28 cellular contexts compared by ENCODE assay signal in genomic region chr1:186927884-186928283, GRCh38.
DNase-seq lines count a peak whose midpoint lies in the region; ATAC-seq, FAIRE-seq and TF ChIP-seq lines count a peak whose summit lies in the region.
"Had no signal": no experiment of that assay in that cellular context is flagged by ENCODE, and none has a peak within 500 bp of the region (broad histone marks: within the 10 kb centered on the region; RNA-seq: fewer than 3 reads in every experiment).

No MANE protein-coding gene starts in this region.

- H2BK120ac ChIP-seq in neuronal stem cell (ENCODE audit: low read depth, low read length): no peak overlapping the region

- H2BK5ac ChIP-seq in neuronal stem cell (ENCODE audit: low read length): no peak overlapping the region

- DNase-seq in GM23338 (ENCODE audit: low spot score) (peak; percentile 5), NCI-H510A (lab: John Stamatoyannopoulos, UW) (peak; percentile 8), endothelial cell of umbilical vein (ENCODE audit: low read depth, low spot score) (peak; percentile 74), neuronal stem cell (ENCODE audit: low spot score) (no peak), MM.1S (no peak), NCI-H226 (no peak)
- no peak for DNase-seq in CD8-positive, alpha-beta memory T cell
- no peak for DNase-seq in activated naive CD4-positive, alpha-beta T cell treated with anti-CD3 and anti-CD28 coated beads, Interleukin-2, amount 50 U/mL, for 16 hours
- DNase-seq: activated CD4-positive, alpha-beta T cell treated with anti-CD3 and anti-CD28 coated beads, Interleukin-2, amount 10 ng/mL, durations not matched to agents 24 days and 14 days; activated naive CD4-positive, alpha-beta T cell treated with anti-CD3 and anti-CD28 coated beads for 36 hours; activated T-cell treated with anti-CD3 and anti-CD28 coated beads, Interleukin-2, amount 50 U/mL, for 4 hours; amygdala; dermis blood vessel endothelial cell; HCEC 1CT; left ventricle myocardium inferior; midbrain; NCI-H1417; NK-92 treated with Interleukin-12 subunit alpha and Interleukin-12 subunit beta, amount 100 ng/mL, for 24 hours; spleen; stimulated activated CD4-positive, alpha-beta T cell treated with anti-CD3 and anti-CD28 coated beads, Interleukin-2, amount 100 ng/mL, for 48 hours had no signal

- H3K27ac ChIP-seq in GM23338 (ENCODE audit: low read depth): no peak overlapping the region
- peak overlapping the region; percentile 8 for H3K27ac ChIP-seq in endothelial cell of umbilical vein (ENCODE audit: insufficient read depth, low read depth, low read length)
- no peak overlapping the region for H3K27ac ChIP-seq in neuronal stem cell (replicated peaks; ENCODE audit: low read length)
- H3K27ac ChIP-seq in CD8-positive, alpha-beta memory T cell (ENCODE audit: low read depth, low read length): no peak overlapping the region
- no peak overlapping the region for H3K27ac ChIP-seq in MM.1S (ENCODE audit: low read length)
- H3K27ac ChIP-seq: BLaER1 treated with 17β-estradiol and CSF1 and Interleukin-3, amounts not matched to agents 10 nM and 100 nM; left ventricle myocardium inferior; right atrium auricular region; SJSA1; spleen; vagina had no signal

- TF ChIP-seq POLR2A in endothelial cell of umbilical vein (IDR thresholded peaks at IDR 0.05; ENCODE audit: low read depth, low read length): no peak

- H3K79me2 ChIP-seq in GM23338 (replicated peaks; ENCODE audit: insufficient read depth) (no peaks in the 10 kb centered on the region), endothelial cell of umbilical vein (ENCODE audit: control insufficient read depth, insufficient read depth, low read length) (no peaks in the 10 kb centered on the region), MM.1S (ENCODE audit: low read length) (no peaks in the 10 kb centered on the region)

- H3K4me3 Mint-ChIP-seq in GM23338: no peak overlapping the region
- no peak overlapping the region for H3K4me3 Mint-ChIP-seq in CD8-positive, alpha-beta memory T cell
- H3K4me3 Mint-ChIP-seq: activated CD4-positive, alpha-beta T cell treated with anti-CD3 and anti-CD28 coated beads, Interleukin-2, amount 10 ng/mL, durations not matched to agents 24 days and 14 days; activated naive CD4-positive, alpha-beta T cell treated with anti-CD3 and anti-CD28 coated beads for 36 hours; activated T-cell treated with anti-CD3 and anti-CD28 coated beads, Interleukin-2, amount 50 U/mL, for 4 hours; IgD-negative memory B cell; natural killer cell treated with Interleukin-12 subunit alpha and Interleukin-12 subunit beta and Interleukin-15 and Interleukin-18, amount 100 ng/mL, for 72 hours; stimulated activated effector memory CD8-positive, alpha-beta T cell treated with anti-CD3 and anti-CD28 coated beads, Interleukin-12 subunit alpha, Interleukin-12 subunit beta, amount 100 ng/mL, for 72 hours had no signal

- no peaks in the 10 kb centered on the region for H3K79me1 ChIP-seq in neuronal stem cell (ENCODE audit: low read depth, low read length)

- H3K4me3 ChIP-seq in GM23338: no peak overlapping the region
- no peak overlapping the region for H3K4me3 ChIP-seq in endothelial cell of umbilical vein (replicated peaks in 1 of 3; ENCODE audit: insufficient read depth in 1 of 3, low read depth in 1 of 3, low read length in 3 of 3)
- no peak overlapping the region for H3K4me3 ChIP-seq in neuronal stem cell (ENCODE audit: low read length in 2 of 2)
- no peak overlapping the region for H3K4me3 ChIP-seq in CD8-positive, alpha-beta memory T cell (ENCODE audit: low read length)
- no peak overlapping the region for H3K4me3 ChIP-seq in MM.1S (ENCODE audit: low read length)
- H3K4me3 ChIP-seq: BLaER1 treated with 17β-estradiol and CSF1 and Interleukin-3, amounts not matched to agents 10 nM and 100 nM; left ventricle myocardium inferior; right atrium auricular region; SJSA1; spleen; vagina had no signal

- TF ChIP-seq CTCF in GM23338 (conservative IDR thresholded peaks at IDR 0.05; ENCODE audit: low read depth in 2 of 2) (no peak), endothelial cell of umbilical vein (IDR thresholded peaks at IDR 0.05; ENCODE audit: extremely low read depth in 1 of 2, insufficient read depth in 1 of 2, low read depth in 1 of 2, low read length in 2 of 2) (no peak), MM.1S (IDR thresholded peaks at IDR 0.05; ENCODE audit: low read length) (no peak)

- intact Hi-C loops in endothelial cell of umbilical vein (cut with micrococcal nuclease): loop anchor here (2.0 kb wide), 1 partner anchor 17 kb away; no protein-coding TSS in a partner anchor

- H3K27me3 Mint-ChIP-seq in GM23338 (ENCODE audit: insufficient read depth, low read depth, poor library complexity): no peaks in the 10 kb centered on the region
- peaks cover 0 to 2% of the 10 kb centered on the region in 2 donors for H3K27me3 Mint-ChIP-seq in CD8-positive, alpha-beta memory T cell
- H3K27me3 Mint-ChIP-seq: activated CD4-positive, alpha-beta T cell treated with anti-CD3 and anti-CD28 coated beads, Interleukin-2, amount 10 ng/mL, durations not matched to agents 24 days and 14 days; natural killer cell treated with Interleukin-12 subunit alpha and Interleukin-12 subunit beta and Interleukin-15 and Interleukin-18, amount 100 ng/mL, for 72 hours had no signal

- H3K14ac ChIP-seq in neuronal stem cell (ENCODE audit: low read length): no peak overlapping the region

- H2BK12ac ChIP-seq in neuronal stem cell (ENCODE audit: low read length): no peak overlapping the region

- no peak overlapping the region for H2AK5ac ChIP-seq in neuronal stem cell (ENCODE audit: low read depth, low read length)

- H3K23ac ChIP-seq in neuronal stem cell (ENCODE audit: low read depth, low read length, poor library complexity): no peak overlapping the region

- H3K36me3 ChIP-seq in GM23338 (ENCODE audit: insufficient read depth) (no peaks in the 10 kb centered on the region), endothelial cell of umbilical vein (ENCODE audit: control insufficient read depth in 2 of 2, extremely low read depth in 1 of 2, insufficient read depth in 2 of 2, low read length in 2 of 2) (no peaks in the 10 kb centered on the region), neuronal stem cell (replicated peaks in 1 of 2; ENCODE audit: control insufficient read depth in 2 of 2, insufficient read depth in 2 of 2, low read length in 2 of 2) (no peaks in the 10 kb centered on the region), MM.1S (replicated peaks; ENCODE audit: insufficient read depth, low read length) (no peaks in the 10 kb centered on the region)
- H3K36me3 ChIP-seq in CD8-positive, alpha-beta memory T cell (ENCODE audit: insufficient read depth, low read length): no peaks in the 10 kb centered on the region
- H3K36me3 ChIP-seq: BLaER1 treated with 17β-estradiol and CSF1 and Interleukin-3, amounts not matched to agents 10 nM and 100 nM; left ventricle myocardium inferior; right atrium auricular region; SJSA1; spleen; vagina had no signal

- no peak for FAIRE-seq in endothelial cell of umbilical vein (lab: Jason Lieb, UNC)

- peak overlapping the region; percentile 58; the same call in 1 of the 2 replicates for H3K27ac Mint-ChIP-seq in GM23338
- no peak overlapping the region for H3K27ac Mint-ChIP-seq in CD8-positive, alpha-beta memory T cell
- H3K27ac Mint-ChIP-seq: activated CD4-positive, alpha-beta T cell treated with anti-CD3 and anti-CD28 coated beads, Interleukin-2, amount 10 ng/mL, durations not matched to agents 24 days and 14 days; activated naive CD4-positive, alpha-beta T cell treated with anti-CD3 and anti-CD28 coated beads for 36 hours; IgD-negative memory B cell; natural killer cell treated with Interleukin-12 subunit alpha and Interleukin-12 subunit beta and Interleukin-15 and Interleukin-18, amount 100 ng/mL, for 72 hours; stimulated activated effector memory CD8-positive, alpha-beta T cell treated with anti-CD3 and anti-CD28 coated beads, Interleukin-12 subunit alpha, Interleukin-12 subunit beta, amount 100 ng/mL, for 72 hours had no signal

- H3K4me2 ChIP-seq in GM23338 (no peak overlapping the region), endothelial cell of umbilical vein (ENCODE audit: insufficient read depth, low read length) (peak overlapping the region; percentile 12), neuronal stem cell (ENCODE audit: insufficient read depth, low read length, poor library complexity, severe bottlenecking) (no peak overlapping the region), MM.1S (ENCODE audit: low read depth, low read length) (no peak overlapping the region)
- H3K4me2 ChIP-seq: BLaER1 treated with 17β-estradiol and CSF1 and Interleukin-3, amounts not matched to agents 10 nM and 100 nM had no signal

- H3K18ac ChIP-seq in neuronal stem cell (ENCODE audit: low read length): no peak overlapping the region

- H4K8ac ChIP-seq in neuronal stem cell (ENCODE audit: low read depth, low read length): no peak overlapping the region

- peaks cover 6% of the 10 kb centered on the region; the same call in 2 of the 3 replicates for H3K4me1 Mint-ChIP-seq in GM23338
- H3K4me1 Mint-ChIP-seq in CD8-positive, alpha-beta memory T cell: no peaks in the 10 kb centered on the region
- H3K4me1 Mint-ChIP-seq: activated CD4-positive, alpha-beta T cell treated with anti-CD3 and anti-CD28 coated beads, Interleukin-2, amount 10 ng/mL, durations not matched to agents 24 days and 14 days; stimulated activated effector memory CD8-positive, alpha-beta T cell treated with anti-CD3 and anti-CD28 coated beads, Interleukin-12 subunit alpha, Interleukin-12 subunit beta, amount 100 ng/mL, for 72 hours had no signal

- dilution Hi-C loops in endothelial cell of umbilical vein (cut with MboI; ENCODE audit: extremely low pct_ligation_motif_present, low sequenced_read_pairs): no loop called here

- no peak overlapping the region for H3K4ac ChIP-seq in neuronal stem cell (ENCODE audit: low read length)

- H3K36me3 Mint-ChIP-seq in GM23338 (ENCODE audit: low read depth): no peaks in the 10 kb centered on the region
- no peaks in the 10 kb centered on the region for H3K36me3 Mint-ChIP-seq in CD8-positive, alpha-beta memory T cell
- H3K36me3 Mint-ChIP-seq: IgD-negative memory B cell; natural killer cell treated with Interleukin-12 subunit alpha and Interleukin-12 subunit beta and Interleukin-15 and Interleukin-18, amount 100 ng/mL, for 72 hours; stimulated activated effector memory CD8-positive, alpha-beta T cell treated with anti-CD3 and anti-CD28 coated beads, Interleukin-12 subunit alpha, Interleukin-12 subunit beta, amount 100 ng/mL, for 72 hours had no signal

- H3K9me1 ChIP-seq in endothelial cell of umbilical vein (replicated peaks; ENCODE audit: control insufficient read depth, extremely low read depth, insufficient read depth, low read length): no peaks in the 10 kb centered on the region

- H4K20me1 ChIP-seq in GM23338 (replicated peaks; ENCODE audit: insufficient read depth) (no peaks in the 10 kb centered on the region), endothelial cell of umbilical vein (replicated peaks; ENCODE audit: control insufficient read depth, extremely low read depth, insufficient read depth, low read length) (no peaks in the 10 kb centered on the region), MM.1S (ENCODE audit: insufficient read depth, low read length) (no peaks in the 10 kb centered on the region)
- H4K20me1 ChIP-seq: BLaER1 treated with 17β-estradiol and CSF1 and Interleukin-3, amounts not matched to agents 10 nM and 100 nM had no signal

- H3F3A ChIP-seq in GM23338 (replicated peaks; ENCODE audit: low read depth): no peaks in the 10 kb centered on the region
- H3F3A ChIP-seq in MM.1S (ENCODE audit: insufficient read depth, low read length): no peaks in the 10 kb centered on the region

- H2BK15ac ChIP-seq in neuronal stem cell (ENCODE audit: low read length): no peak overlapping the region

- H4K91ac ChIP-seq in neuronal stem cell (ENCODE audit: low read depth, low read length, poor library complexity): no peak overlapping the region

- H3K9me3 Mint-ChIP-seq in GM23338: peaks cover 4% of the 10 kb centered on the region; the same call in 2 of the 3 replicates
- peaks cover 0 to 3% (median 0%) of the 10 kb centered on the region in 5 donors for H3K9me3 Mint-ChIP-seq in CD8-positive, alpha-beta memory T cell
- H3K9me3 Mint-ChIP-seq: activated naive CD4-positive, alpha-beta T cell treated with anti-CD3 and anti-CD28 coated beads for 36 hours; IgD-negative memory B cell had no signal

- no peak; the same call in 2 of the 3 replicates for ATAC-seq in GM23338
- ATAC-seq: activated T-cell treated with anti-CD3 and anti-CD28 coated beads, Interleukin-2, amount 50 U/mL, for 4 hours; natural killer cell treated with Interleukin-12 subunit alpha and Interleukin-12 subunit beta and Interleukin-15 and Interleukin-18, amount 100 ng/mL, for 72 hours; Panc1; stimulated activated effector memory CD8-positive, alpha-beta T cell treated with anti-CD3 and anti-CD28 coated beads, Interleukin-12 subunit alpha, Interleukin-12 subunit beta, amount 100 ng/mL, for 72 hours had no signal

- WGBS in neuronal stem cell (ENCODE audit: extremely low coverage in 2 of 2, insufficient read length in 2 of 2, insufficient replicate concordance in 1 of 2), 2 donors: no CpG with 5 or more reads among the region's 4 CpGs

- H3K9me3 ChIP-seq in endothelial cell of umbilical vein (replicated peaks; ENCODE audit: control insufficient read depth, insufficient read depth, low read length) (no peaks in the 10 kb centered on the region), neuronal stem cell (replicated peaks in 1 of 2; ENCODE audit: control insufficient read depth in 2 of 2, insufficient read depth in 1 of 2, low read depth in 1 of 2, low read length in 2 of 2) (no peaks in the 10 kb centered on the region), MM.1S (replicated peaks; ENCODE audit: insufficient read depth, low read length) (no peaks in the 10 kb centered on the region)
- H3K9me3 ChIP-seq in CD8-positive, alpha-beta memory T cell (ENCODE audit: low read length): no peaks in the 10 kb centered on the region
- H3K9me3 ChIP-seq: left ventricle myocardium inferior, right atrium auricular region, SJSA1, spleen, vagina had no signal

- H3K9me2 ChIP-seq in GM23338 (ENCODE audit: insufficient read depth): 0 out of 2 replicates have a peak, but pooled peaks cover 3% of the 10 kb centered on the region
- H3K9me2 ChIP-seq in MM.1S (replicated peaks; ENCODE audit: insufficient read depth, low read length): no peaks in the 10 kb centered on the region

- no peak overlapping the region for H2AFZ ChIP-seq in GM23338
- peak overlapping the region; percentile 76 for H2AFZ ChIP-seq in endothelial cell of umbilical vein (ENCODE audit: low read depth, low read length)
- peak overlapping the region; percentile 18 for H2AFZ ChIP-seq in neuronal stem cell (ENCODE audit: low read length)
- H2AFZ ChIP-seq in MM.1S (ENCODE audit: low read length): no peak overlapping the region

- H3K27me3 ChIP-seq in GM23338 (ENCODE audit: insufficient read depth) (no peaks in the 10 kb centered on the region), endothelial cell of umbilical vein (ENCODE audit: control insufficient read depth in 2 of 2, insufficient read depth in 2 of 2, low read length in 2 of 2) (no peaks in the 10 kb centered on the region), neuronal stem cell (ENCODE audit: control insufficient read depth in 3 of 3, insufficient read depth in 3 of 3, low read depth in 1 of 3, low read length in 3 of 3) (no peaks in the 10 kb centered on the region), MM.1S (replicated peaks; ENCODE audit: insufficient read depth, low read length) (no peaks in the 10 kb centered on the region)
- H3K27me3 ChIP-seq in CD8-positive, alpha-beta memory T cell (ENCODE audit: insufficient read depth, low read length, poor library complexity, severe bottlenecking): no peaks in the 10 kb centered on the region
- H3K27me3 ChIP-seq: BLaER1 treated with 17β-estradiol and CSF1 and Interleukin-3, amounts not matched to agents 10 nM and 100 nM; right atrium auricular region; SJSA1; spleen; vagina had no signal

- no peak overlapping the region for H3K9ac ChIP-seq in endothelial cell of umbilical vein (replicated peaks; ENCODE audit: extremely low read depth, insufficient read depth, low read length)
- H3K9ac ChIP-seq in neuronal stem cell (ENCODE audit: low read depth, low read length, poor library complexity): no peak overlapping the region
- no peak overlapping the region for H3K9ac ChIP-seq in MM.1S (ENCODE audit: low read length)
- H3K9ac ChIP-seq: BLaER1 treated with 17β-estradiol and CSF1 and Interleukin-3, amounts not matched to agents 10 nM and 100 nM had no signal

- POLR2A ChIA-PET in endothelial cell of umbilical vein (lab: Charles Lee): no interaction called here
- POLR2A ChIA-PET in CD8-positive, alpha-beta memory T cell (lab: Charles Lee): no interaction called here

- CTCF ChIA-PET in endothelial cell of umbilical vein (lab: Charles Lee): interaction anchor here (1.5 to 3.5 kb wide), 2 partner anchors 11 to 47 kb away, joined by 3 to 11 read pairs; no protein-coding TSS in a partner anchor
- CTCF ChIA-PET in CD8-positive, alpha-beta memory T cell (lab: Charles Lee): no interaction called here

- no TSS peak for BruUV-seq in endothelial cell of umbilical vein (replicated peaks; lab: Mats Ljungman, UMichigan)

- H3K4me1 ChIP-seq in GM23338 (ENCODE audit: insufficient read depth) (no peaks in the 10 kb centered on the region), endothelial cell of umbilical vein (ENCODE audit: control insufficient read depth, extremely low read depth, insufficient read depth, low read length) (peaks cover 5% of the 10 kb centered on the region), neuronal stem cell (ENCODE audit: control insufficient read depth in 2 of 2, insufficient read depth in 1 of 2, low read depth in 1 of 2, low read length in 2 of 2) (peaks cover 0 to 3% of the 10 kb centered on the region in 2 donors), MM.1S (ENCODE audit: low read length) (no peaks in the 10 kb centered on the region)
- H3K4me1 ChIP-seq in CD8-positive, alpha-beta memory T cell (ENCODE audit: insufficient read depth, low read length): no peaks in the 10 kb centered on the region
- H3K4me1 ChIP-seq: BLaER1 treated with 17β-estradiol and CSF1 and Interleukin-3, amounts not matched to agents 10 nM and 100 nM; left ventricle myocardium inferior; right atrium auricular region; SJSA1; spleen; vagina had no signal

Comparison
In these comparisons a context has a peak if more than half of its experiments do, and no peak if none do; other contexts are left out.
1. DNase-seq: peak in GM23338 (single experiment), NCI-H510A (single experiment) and endothelial cell of umbilical vein (single experiment); none in neuronal stem cell (single experiment), CD8-positive, alpha-beta memory T cell (0 of 5), MM.1S (single experiment), activated naive CD4-positive, alpha-beta T cell treated with anti-CD3 and anti-CD28 coated beads, Interleukin-2, amount 50 U/mL, for 16 hours (single experiment) and NCI-H226 (single experiment).
2. H2AFZ ChIP-seq: peak in endothelial cell of umbilical vein (single experiment) and neuronal stem cell (single experiment); none in GM23338 (single experiment) and MM.1S (single experiment).